1 cellular context compared by ENCODE assay signal in genomic region chr5:95667219-95667618, GRCh38.
TF ChIP-seq lines count a peak whose summit lies in the region.

No MANE protein-coding gene starts in this region.

TF ChIP-seq in K562, 482 proteins besides CTCF, POLR2A, EP300 and RAD21 (continued from another document):
- no peak for TF ChIP-seq NR0B1 (IDR thresholded peaks at IDR 0.05; ENCODE audit: partially characterized antibody)
- no peak for TF ChIP-seq KLF10 (CRISPR knock-in tag; IDR thresholded peaks at IDR 0.05)
